ENCODE assay signal across 8 cellular contexts in genomic region chr10:102118867-102119266, GRCh38. TPM values are rescaled to one million over a fixed set of nuclear protein-coding genes. Genes with fewer than 3 reads are reported as not detected.
DNase-seq lines count a peak whose midpoint lies in the region; ATAC-seq, FAIRE-seq and TF ChIP-seq lines count a peak whose summit lies in the region.

No MANE protein-coding gene starts in this region.

- no peak for FAIRE-seq in K562 (lab: Jason Lieb, UNC)

- H3K4me2 ChIP-seq in DND-41 (ENCODE audit: insufficient read depth, low read length) (peak overlapping the region; percentile 85), Loucy (ENCODE audit: low read depth, low read length, poor library complexity, severe bottlenecking) (peak overlapping the region; percentile 97), K562 (ENCODE audit: insufficient read depth, low read length) (peak overlapping the region; percentile 91)

- peaks cover 68% of the 10 kb centered on the region for H3K4me1 ChIP-seq in DND-41 (ENCODE audit: insufficient read depth, low read length)
- peaks cover 49% of the 10 kb centered on the region for H3K4me1 ChIP-seq in Loucy (ENCODE audit: insufficient read depth, low read length, poor library complexity, severe bottlenecking)
- H3K4me1 ChIP-seq in K562 (replicated peaks in 1 of 2; ENCODE audit: control insufficient read depth in 2 of 2, insufficient read depth in 2 of 2, low read length in 2 of 2) = peaks cover 39 to 57% of the 10 kb centered on the region in 2 experiments
- peaks cover 18 to 76% (median 68%) of the 10 kb centered on the region in 5 donors for H3K4me1 ChIP-seq in subcutaneous abdominal adipose tissue (ENCODE audit: control insufficient read depth in 5 of 5, insufficient read depth in 5 of 5, low read length in 5 of 5)

- H3K27ac ChIP-seq in DND-41 (ENCODE audit: low read length) = peak overlapping the region; percentile 89
- H3K27ac ChIP-seq in K562 (ENCODE audit: extremely low read depth, low read depth, low read length) = peak overlapping the region; percentile 90
- peak overlapping the region; percentile 99 for H3K27ac ChIP-seq in layer of hippocampus (ENCODE audit: low read depth, low read length)
- peak overlapping the region; percentile 86 for H3K27ac ChIP-seq in subcutaneous abdominal adipose tissue (ENCODE audit: low read depth, low read length)

- H3K9me1 ChIP-seq in K562 (ENCODE audit: control insufficient read depth, insufficient read depth, low read length) = no peaks in the 10 kb centered on the region

- H3K9ac ChIP-seq in DND-41 (ENCODE audit: low read depth, low read length) = peak overlapping the region; percentile 89
- peak overlapping the region; percentile 94 for H3K9ac ChIP-seq in Loucy (ENCODE audit: low read depth, low read length, poor library complexity, severe bottlenecking)
- peak overlapping the region; percentile 83 to 95; a peak in 3 of 4 replicates for H3K9ac ChIP-seq in K562 (ENCODE audit: insufficient read depth in 1 of 2, low read depth in 2 of 2, low read length in 2 of 2)
- H3K9ac ChIP-seq in subcutaneous abdominal adipose tissue (ENCODE audit: low read length in 5 of 5) = peak overlapping the region in 4 of 5 donors; percentile 54 to 86 (median 76)

- BruUV-seq in K562 (replicated peaks; lab: Mats Ljungman, UMichigan) = no TSS peak

- in situ Hi-C loops in K562 (cut with MboI) = no loop called here

- peak; percentile 32 for DNase-seq in DND-41
- DNase-seq in K562 (ENCODE audit: extremely low read depth in 1 of 4, low spot score in 3 of 4) = no peak
- no peak for DNase-seq in SIG-M5 treated with dmso at 0.1 percent for 504 hours (lab: John Stamatoyannopoulos, UW; ENCODE audit: unreplicated experiment)

- CTCF ChIA-PET in K562 (lab: Yijun Ruan, JAX; ENCODE audit: low intra/inter-chr PET ratio) = no interaction called here

- no peaks in the 10 kb centered on the region; the same call in 1 of the 2 replicates for H3K36me3 ChIP-seq in DND-41 (ENCODE audit: insufficient read depth, low read length)
- no peaks in the 10 kb centered on the region for H3K36me3 ChIP-seq in Loucy (ENCODE audit: insufficient read depth, low read length)
- 0 out of 3 replicates have a peak, but pooled peaks cover 2% of the 10 kb centered on the region for H3K36me3 ChIP-seq in K562 (ENCODE audit: control insufficient read depth, insufficient read depth, low read length)
- no peaks in the 10 kb centered on the region for H3K36me3 ChIP-seq in subcutaneous abdominal adipose tissue (ENCODE audit: control insufficient read depth in 5 of 5, insufficient read depth in 5 of 5, low read length in 5 of 5)

- peaks cover 65% of the 10 kb centered on the region for H3K79me2 ChIP-seq in DND-41 (ENCODE audit: insufficient read depth, low read length)
- H3K79me2 ChIP-seq in Loucy (ENCODE audit: insufficient read depth, low read length) = peaks cover 54% of the 10 kb centered on the region
- peaks cover 74% of the 10 kb centered on the region for H3K79me2 ChIP-seq in K562 (ENCODE audit: control insufficient read depth, insufficient read depth, low read length)

- WGBS in K562 (ENCODE audit: insufficient coverage, low coverage, missing lambda C conversion rate) = 4% methylated on average over 3 of the region's 6 CpGs

- TF ChIP-seq EP300 in K562 (IDR thresholded peaks at IDR 0.05; ENCODE audit: low read length) = no peak

- H4K20me1 ChIP-seq in DND-41 (ENCODE audit: insufficient read depth, low read length) (peaks cover 6% of the 10 kb centered on the region), Loucy (ENCODE audit: insufficient read depth, low read length, poor library complexity, severe bottlenecking) (peaks cover 27% of the 10 kb centered on the region), K562 (replicated peaks; ENCODE audit: control insufficient read depth, insufficient read depth, low read length) (no peaks in the 10 kb centered on the region)

- no peak for TF ChIP-seq RAD21 in K562 (CRISPR knock-in tag; conservative IDR thresholded peaks at IDR 0.05 in 1 of 2, IDR thresholded peaks at IDR 0.05 in 1 of 2)

- H3K9me3 ChIP-seq in DND-41 (ENCODE audit: insufficient read depth, low read length, severe bottlenecking) (no peaks in the 10 kb centered on the region), Loucy (ENCODE audit: insufficient read depth, low read depth, low read length) (no peaks in the 10 kb centered on the region), K562 (replicated peaks; ENCODE audit: control insufficient read depth, insufficient read depth, low read depth, low read length) (no peaks in the 10 kb centered on the region), subcutaneous abdominal adipose tissue (ENCODE audit: control insufficient read depth in 5 of 5, low read length in 5 of 5) (no peaks in the 10 kb centered on the region)

- intact Hi-C loops in K562 (cut with micrococcal nuclease) = loop anchor here (10.0 kb wide), 1 partner anchor 274 kb away; the partner anchor contains the start of gene KCNIP2

- H3K27me3 ChIP-seq in DND-41 (ENCODE audit: insufficient read depth, low read length, poor library complexity) (no peaks in the 10 kb centered on the region), Loucy (ENCODE audit: insufficient read depth, low read length, poor library complexity, severe bottlenecking) (no peaks in the 10 kb centered on the region), K562 (ENCODE audit: control insufficient read depth in 2 of 2, insufficient read depth in 2 of 2, low read length in 2 of 2) (no peaks in the 10 kb centered on the region), layer of hippocampus (ENCODE audit: control insufficient read depth, insufficient read depth, low read length) (no peaks in the 10 kb centered on the region), subcutaneous abdominal adipose tissue (ENCODE audit: control insufficient read depth in 5 of 5, insufficient read depth in 4 of 5, low read length in 5 of 5) (no peaks in the 10 kb centered on the region)

- POLR2A ChIA-PET in K562 (lab: Yijun Ruan, JAX) = interaction anchor here (0.6 to 1.3 kb wide), 2 partner anchors 71 to 300 kb away, joined by 3 to 4 read pairs; partner anchors contain the start of gene OGA

- TF ChIP-seq POLR2A in K562 (conservative IDR thresholded peaks at IDR 0.05) = no peak

- H3K9me2 ChIP-seq in Loucy (replicated peaks; ENCODE audit: low read depth, low read length) = no peaks in the 10 kb centered on the region

- peak overlapping the region in 1 of 2 experiments; percentile 91; a peak in 2 of 4 replicates for H3K4me3 ChIP-seq in DND-41 (ENCODE audit: low read depth in 1 of 2, low read length in 2 of 2)
- H3K4me3 ChIP-seq in Loucy (ENCODE audit: low read length, poor library complexity, severe bottlenecking) = peak overlapping the region; percentile 76
- H3K4me3 ChIP-seq in K562 = peak overlapping the region; percentile 83
- H3K4me3 ChIP-seq in subcutaneous abdominal adipose tissue (ENCODE audit: low read depth in 1 of 5, low read length in 5 of 5) = peak overlapping the region; percentile 6 to 92 (median 86)

- H2AFZ ChIP-seq in DND-41 (ENCODE audit: low read depth, low read length) = no peak overlapping the region
- no peak overlapping the region for H2AFZ ChIP-seq in Loucy (ENCODE audit: low read length)
- H2AFZ ChIP-seq in K562 (ENCODE audit: low read depth, low read length) = no peak overlapping the region

- TF ChIP-seq CTCF in DND-41 (IDR thresholded peaks at IDR 0.05; ENCODE audit: borderline replicate concordance, extremely low read depth, low read length, poor library complexity, severe bottlenecking) (no peak), Loucy (conservative IDR thresholded peaks at IDR 0.05; ENCODE audit: low read length) (no peak), K562 (IDR thresholded peaks at IDR 0.05 in 2 of 3, conservative IDR thresholded peaks at IDR 0.05 in 1 of 3; ENCODE audit: insufficient read depth in 2 of 3, low read depth in 1 of 3, low read length in 3 of 3) (no peak)

- peaks cover 10% of the 10 kb centered on the region; the same call in 1 of the 2 replicates for H3F3A ChIP-seq in Loucy (ENCODE audit: low read depth)

- ATAC-seq in DND-41 (ENCODE audit: insufficient read depth, low read depth) (no peak), K562 (no peak), HG02678 (IDR thresholded peaks at IDR 0.05; ENCODE audit: unreplicated experiment) (no peak), GM19035 (IDR thresholded peaks at IDR 0.05; ENCODE audit: unreplicated experiment) (no peak)

RNA-seq across cellular contexts. Expression of gene LDB1, which starts 1.3 kb away (rescaled TPM):
- total RNA-seq in K562 (2011; cell fraction: chromatin; rRNA removed; ENCODE audit: low replicate concordance) = 255 and 520 TPM in 2 replicates
- 309 and 317 TPM in 2 replicates for total RNA-seq in K562 (2011; cell fraction: nucleolus; rRNA removed)
- 210 and 273 TPM in 2 replicates for total RNA-seq in K562 (2011; cell fraction: nucleoplasm; rRNA removed)
- total RNA-seq in K562 (2014; rRNA removed) = 73.2 and 86.2 TPM in 2 replicates
- 46.5 and 57.1 TPM in 2 replicates for total RNA-seq in K562 (2014; rRNA removed; fragmentation: Illumina TruSeq; extraction: Trizol)
- 105 and 107 TPM in 2 replicates for total RNA-seq in K562 (2015; rRNA removed; fragmentation: Illumina TruSeq; extraction: Trizol)
- total RNA-seq in K562 (2021) = 120 and 136 TPM in 2 replicates
- polyA plus RNA-seq in K562 (2011; rRNA removed) = 137 and 167 TPM in 2 replicates
- 165 and 219 TPM in 2 replicates for polyA plus RNA-seq in K562 (2011; cell fraction: cytosol; rRNA removed)
- 807 and 1,010 TPM in 2 replicates for polyA plus RNA-seq in K562 (2011; cell fraction: nucleus; rRNA removed)
- polyA plus RNA-seq in K562 (2012) = 90.4 and 133 TPM in 2 replicates
- 133 and 137 TPM in 2 replicates for polyA plus RNA-seq in K562 (2014; fragmentation: Illumina TruSeq; extraction: Trizol)
- polyA plus RNA-seq in K562 (2014; fragmentation: Nextera tagmentation; extraction: Ambion mirVana) = 1 to 10 TPM; 1.9 TPM
- polyA plus RNA-seq in K562 (2014; rRNA removed) = 111 and 117 TPM in 2 replicates
- polyA minus RNA-seq in K562 (2011; rRNA and poly(A)+ RNA removed) = 102 and 187 TPM in 2 replicates
- 80.4 and 97.7 TPM in 2 replicates for polyA minus RNA-seq in K562 (2011; cell fraction: cytosol; rRNA and poly(A)+ RNA removed)
- 105 and 141 TPM in 2 replicates for polyA minus RNA-seq in K562 (2011; cell fraction: nucleus; rRNA and poly(A)+ RNA removed)

RNA-seq across cellular contexts. Expression of gene PPRC1, which starts 14.0 kb away (rescaled TPM):
- 77.8 and 159 TPM in 2 replicates for total RNA-seq in K562 (2011; cell fraction: chromatin; rRNA removed; ENCODE audit: low replicate concordance)
- total RNA-seq in K562 (2011; cell fraction: nucleolus; rRNA removed) = 67.4 and 76.5 TPM in 2 replicates
- 77.6 and 87.0 TPM in 2 replicates for total RNA-seq in K562 (2011; cell fraction: nucleoplasm; rRNA removed)
- 11.8 and 16.8 TPM in 2 replicates for total RNA-seq in K562 (2014; rRNA removed)
- 13.4 and 16.2 TPM in 2 replicates for total RNA-seq in K562 (2014; rRNA removed; fragmentation: Illumina TruSeq; extraction: Trizol)
- 16.2 and 17.0 TPM in 2 replicates for total RNA-seq in K562 (2015; rRNA removed; fragmentation: Illumina TruSeq; extraction: Trizol)
- total RNA-seq in K562 (2021) = 43.1 and 44.0 TPM in 2 replicates
- polyA plus RNA-seq in K562 (2011; rRNA removed) = 13.6 and 21.6 TPM in 2 replicates
- 13.9 and 15.5 TPM in 2 replicates for polyA plus RNA-seq in K562 (2011; cell fraction: cytosol; rRNA removed)
- 46.7 and 61.2 TPM in 2 replicates for polyA plus RNA-seq in K562 (2011; cell fraction: nucleus; rRNA removed)
- polyA plus RNA-seq in K562 (2012) = 19.6 and 31.0 TPM in 2 replicates
- 44.0 and 47.1 TPM in 2 replicates for polyA plus RNA-seq in K562 (2014; fragmentation: Illumina TruSeq; extraction: Trizol)
- polyA plus RNA-seq in K562 (2014; fragmentation: Nextera tagmentation; extraction: Ambion mirVana) = 1 to 10 TPM; 8.5 to 9.0 TPM
- 24.1 and 27.4 TPM in 2 replicates for polyA plus RNA-seq in K562 (2014; rRNA removed)
- polyA minus RNA-seq in K562 (2011; rRNA and poly(A)+ RNA removed) = 25.9 and 29.7 TPM in 2 replicates
- 27.4 and 28.0 TPM in 2 replicates for polyA minus RNA-seq in K562 (2011; cell fraction: cytosol; rRNA and poly(A)+ RNA removed)
- 22.3 and 23.7 TPM in 2 replicates for polyA minus RNA-seq in K562 (2011; cell fraction: nucleus; rRNA and poly(A)+ RNA removed)

RNA-seq across cellular contexts. Expression of gene NOLC1, which starts 33.3 kb away (rescaled TPM):
- 57.7 and 71.1 TPM in 2 replicates for total RNA-seq in K562 (2011; cell fraction: chromatin; rRNA removed; ENCODE audit: low replicate concordance)
- total RNA-seq in K562 (2011; cell fraction: nucleolus; rRNA removed) = 38.7 and 40.0 TPM in 2 replicates
- total RNA-seq in K562 (2011; cell fraction: nucleoplasm; rRNA removed) = 43.8 and 54.6 TPM in 2 replicates
- total RNA-seq in K562 (2014; rRNA removed) (165 TPM in 2 replicates), K562 (2014; rRNA removed; fragmentation: Illumina TruSeq; extraction: Trizol) (134 and 144 TPM in 2 replicates), K562 (2015; rRNA removed; fragmentation: Illumina TruSeq; extraction: Trizol) (130 and 142 TPM in 2 replicates), K562 (2021) (153 and 170 TPM in 2 replicates)
- polyA plus RNA-seq in K562 (2011; rRNA removed) (133 and 201 TPM in 2 replicates), K562 (2014; fragmentation: Illumina TruSeq; extraction: Trizol) (262 and 310 TPM in 2 replicates), K562 (2014; fragmentation: Nextera tagmentation; extraction: Ambion mirVana) (100 to 1,000 TPM; 102 to 165 TPM), K562 (2014; rRNA removed) (158 and 169 TPM in 2 replicates)
- 89.5 and 95.0 TPM in 2 replicates for polyA plus RNA-seq in K562 (2011; cell fraction: cytosol; rRNA removed)
- polyA plus RNA-seq in K562 (2011; cell fraction: nucleus; rRNA removed) = 69.8 and 74.0 TPM in 2 replicates
- polyA plus RNA-seq in K562 (2012) = 61.8 and 129 TPM in 2 replicates
- 205 and 242 TPM in 2 replicates for polyA minus RNA-seq in K562 (2011; rRNA and poly(A)+ RNA removed)
- polyA minus RNA-seq in K562 (2011; cell fraction: cytosol; rRNA and poly(A)+ RNA removed) = 72.9 and 103 TPM in 2 replicates
- polyA minus RNA-seq in K562 (2011; cell fraction: nucleus; rRNA and poly(A)+ RNA removed) = 13.9 and 24.5 TPM in 2 replicates

RNA-seq across cellular contexts. Expression of gene HPS6, which starts 53.7 kb away (rescaled TPM):
- 1.9 and 6.9 TPM in 2 replicates for total RNA-seq in K562 (2011; cell fraction: chromatin; rRNA removed; ENCODE audit: low replicate concordance)
- total RNA-seq in K562 (2011; cell fraction: nucleolus; rRNA removed) = 8.7 and 9.2 TPM in 2 replicates
- 2.4 and 3.9 TPM in 2 replicates for total RNA-seq in K562 (2011; cell fraction: nucleoplasm; rRNA removed)
- total RNA-seq in K562 (2014; rRNA removed) = 12.7 and 17.6 TPM in 2 replicates
- 2.3 and 3.8 TPM in 2 replicates for total RNA-seq in K562 (2014; rRNA removed; fragmentation: Illumina TruSeq; extraction: Trizol)
- total RNA-seq in K562 (2015; rRNA removed; fragmentation: Illumina TruSeq; extraction: Trizol) = 7.7 and 8.2 TPM in 2 replicates
- 14.0 and 15.1 TPM in 2 replicates for total RNA-seq in K562 (2021)
- polyA plus RNA-seq in K562 (2011; rRNA removed) = 2.7 and 3.0 TPM in 2 replicates
- 3.3 and 9.2 TPM in 2 replicates for polyA plus RNA-seq in K562 (2011; cell fraction: cytosol; rRNA removed)
- 2.3 and 3.7 TPM in 2 replicates for polyA plus RNA-seq in K562 (2011; cell fraction: nucleus; rRNA removed)
- polyA plus RNA-seq in K562 (2012) = 7.3 and 7.7 TPM in 2 replicates
- polyA plus RNA-seq in K562 (2014; fragmentation: Illumina TruSeq; extraction: Trizol) = 4.5 and 6.4 TPM in 2 replicates
- under 1 TPM; 0.45 to 0.55 TPM for polyA plus RNA-seq in K562 (2014; fragmentation: Nextera tagmentation; extraction: Ambion mirVana)
- 6.7 and 8.3 TPM in 2 replicates for polyA plus RNA-seq in K562 (2014; rRNA removed)
- 2.8 and 4.2 TPM in 2 replicates for polyA minus RNA-seq in K562 (2011; rRNA and poly(A)+ RNA removed)
- polyA minus RNA-seq in K562 (2011; cell fraction: cytosol; rRNA and poly(A)+ RNA removed) = 5.6 and 6.1 TPM in 2 replicates
- 6.1 and 8.1 TPM in 2 replicates for polyA minus RNA-seq in K562 (2011; cell fraction: nucleus; rRNA and poly(A)+ RNA removed)
